ENCODE assay signal across 7 cellular contexts in genomic region chr9:97923529-97924108, GRCh38. TPM values are rescaled to one million over a fixed set of nuclear protein-coding genes. Genes with fewer than 3 reads are reported as not detected.
DNase-seq lines count a peak whose midpoint lies in the region; ATAC-seq and TF ChIP-seq lines count a peak whose summit lies in the region.

No MANE protein-coding gene starts in this region.

- H3K9me3 Mint-ChIP-seq in activated CD4-positive, alpha-beta T cell treated with anti-CD3 and anti-CD28 coated beads, Interleukin-2, amount 10 ng/mL, durations not matched to agents 7 days and 5 days, result no peaks in the 10 kb centered on the region

- no peak overlapping the region for H2BK120ac ChIP-seq in mesenchymal stem cell (ENCODE audit: low read depth, low read length)

- TF ChIP-seq CTCF in GM12872 (IDR thresholded peaks at IDR 0.05; ENCODE audit: insufficient read depth, low read depth, low read length), result peak; percentile 63; the same call in 2 of the 3 replicates

- peaks cover 59% of the 10 kb centered on the region for H3K4me1 Mint-ChIP-seq in activated CD4-positive, alpha-beta T cell treated with anti-CD3 and anti-CD28 coated beads, Interleukin-2, amount 10 ng/mL, durations not matched to agents 7 days and 5 days

- no peak overlapping the region for H2AFZ ChIP-seq in mesenchymal stem cell (ENCODE audit: low read depth, low read length)

- peak; percentile 29 for ATAC-seq in HG03521 (IDR thresholded peaks at IDR 0.05; ENCODE audit: unreplicated experiment)

- H3K9me3 ChIP-seq in duodenal mucosa (ENCODE audit: control insufficient read depth in 1 of 2, low read length in 2 of 2) (no peaks in the 10 kb centered on the region), mesenchymal stem cell (ENCODE audit: control insufficient read depth, low read length) (no peaks in the 10 kb centered on the region)

- peak overlapping the region; percentile 67 to 88 for H3K4me3 ChIP-seq in duodenal mucosa (ENCODE audit: low read depth in 1 of 2, low read length in 2 of 2)
- peak overlapping the region in 1 of 2 experiments; percentile 86 for H3K4me3 ChIP-seq in mesenchymal stem cell (ENCODE audit: insufficient read depth in 1 of 2, low read depth in 1 of 2, low read length in 2 of 2)

- H2BK15ac ChIP-seq in mesenchymal stem cell (ENCODE audit: low read depth, poor library complexity, severe bottlenecking), result no peak overlapping the region

- no peak overlapping the region for H4K91ac ChIP-seq in mesenchymal stem cell (ENCODE audit: low read length)

- CTCF ChIA-PET in activated CD4-positive, alpha-beta T cell treated with anti-CD3 and anti-CD28 coated beads, Interleukin-2, amount 10 ng/mL, durations not matched to agents 7 days and 5 days (lab: Charles Lee), result interaction anchor here (0.6 to 5.8 kb wide), 23 partner anchors 10 to 333 kb away, joined by 3 to 39 read pairs (median 4); partner anchors contain the start of genes ANP32B, NANS and TBC1D2

- no peak overlapping the region for H3K14ac ChIP-seq in mesenchymal stem cell (ENCODE audit: low read length in 2 of 2)

- peaks cover 17% of the 10 kb centered on the region for H3K36me3 Mint-ChIP-seq in activated CD4-positive, alpha-beta T cell treated with anti-CD3 and anti-CD28 coated beads, Interleukin-2, amount 10 ng/mL, durations not matched to agents 7 days and 5 days (ENCODE audit: low read depth)

- H3K36me3 ChIP-seq in duodenal mucosa (ENCODE audit: control insufficient read depth in 1 of 2, insufficient read depth in 2 of 2, low read length in 2 of 2) (no peaks in the 10 kb centered on the region), mesenchymal stem cell (ENCODE audit: control insufficient read depth in 1 of 2, insufficient read depth in 2 of 2, low read depth in 1 of 2, low read length in 2 of 2) (no peaks in the 10 kb centered on the region)

- no peak overlapping the region for H3K23ac ChIP-seq in mesenchymal stem cell (ENCODE audit: low read length in 2 of 2)

- H3K9ac ChIP-seq in duodenal mucosa (ENCODE audit: low read depth in 1 of 2, low read length in 2 of 2), result no peak overlapping the region
- peak overlapping the region; percentile 98 for H3K9ac ChIP-seq in mesenchymal stem cell (ENCODE audit: low read length)

- H3K18ac ChIP-seq in mesenchymal stem cell (ENCODE audit: low read depth in 1 of 2, low read length in 2 of 2), result no peak overlapping the region

- H3K27ac Mint-ChIP-seq in activated CD4-positive, alpha-beta T cell treated with anti-CD3 and anti-CD28 coated beads, Interleukin-2, amount 10 ng/mL, durations not matched to agents 7 days and 5 days, result peak overlapping the region; percentile 99

- POLR2A ChIA-PET in activated CD4-positive, alpha-beta T cell treated with anti-CD3 and anti-CD28 coated beads, Interleukin-2, amount 10 ng/mL, durations not matched to agents 7 days and 5 days (lab: Charles Lee), result interaction anchor here (0.5 kb wide), 1 partner anchor 14 kb away, joined by 4 read pairs; no protein-coding TSS in a partner anchor

- H3K4me3 Mint-ChIP-seq in activated CD4-positive, alpha-beta T cell treated with anti-CD3 and anti-CD28 coated beads, Interleukin-2, amount 10 ng/mL, durations not matched to agents 7 days and 5 days, result peak overlapping the region; percentile 96

- DNase-seq in NCI-H526 (lab: John Stamatoyannopoulos, UW) (peak; percentile 52 to 76), mesenchymal stem cell (peak; percentile 91)
- peak; percentile 85 for DNase-seq in activated CD4-positive, alpha-beta T cell treated with anti-CD3 and anti-CD28 coated beads, Interleukin-2, amount 10 ng/mL, durations not matched to agents 7 days and 5 days
- DNase-seq in stimulated activated CD8-positive, alpha-beta memory T cell treated with anti-CD3 and anti-CD28 coated beads, Interleukin-15, amount 100 ng/mL, for 48 hours (ENCODE audit: low read depth in 2 of 2), result peak; percentile 38 to 45

- H3K4me1 ChIP-seq in duodenal mucosa (ENCODE audit: control insufficient read depth in 1 of 2, insufficient read depth in 2 of 2, low read length in 2 of 2) (peaks cover 7 to 8% of the 10 kb centered on the region in 2 donors), mesenchymal stem cell (ENCODE audit: control insufficient read depth, insufficient read depth, low read depth, low read length) (peaks cover 3% of the 10 kb centered on the region)

- H2AK5ac ChIP-seq in mesenchymal stem cell (ENCODE audit: low read length, severe bottlenecking), result no peak overlapping the region

- H3K79me1 ChIP-seq in mesenchymal stem cell (replicated peaks; ENCODE audit: low read length, poor library complexity, severe bottlenecking), result peaks cover 2% of the 10 kb centered on the region

- no peak overlapping the region for H4K8ac ChIP-seq in mesenchymal stem cell (ENCODE audit: low read length)

- H3K27me3 ChIP-seq in duodenal mucosa (ENCODE audit: control insufficient read depth in 1 of 2, insufficient read depth in 2 of 2, low read length in 2 of 2) (peaks cover 4 to 12% of the 10 kb centered on the region in 2 donors), mesenchymal stem cell (ENCODE audit: control insufficient read depth in 1 of 2, insufficient read depth in 1 of 2, low read length in 2 of 2) (peaks cover 9 to 16% of the 10 kb centered on the region in 2 experiments)

- peak overlapping the region; percentile 76 for H3K4me2 ChIP-seq in mesenchymal stem cell (ENCODE audit: low read length, poor library complexity, severe bottlenecking)

- no peak overlapping the region for H2BK12ac ChIP-seq in mesenchymal stem cell (ENCODE audit: low read length in 2 of 2)

- H2BK5ac ChIP-seq in mesenchymal stem cell (ENCODE audit: low read depth, low read length, poor library complexity, severe bottlenecking), result no peak overlapping the region

- no peak overlapping the region for H3K4ac ChIP-seq in mesenchymal stem cell (ENCODE audit: low read depth in 1 of 2, low read length in 2 of 2)

- 0% methylated on average over 6 of the region's 8 CpGs for WGBS in mesenchymal stem cell

- H3K27ac ChIP-seq in duodenal mucosa (ENCODE audit: low read depth, low read length) (no peak overlapping the region), mesenchymal stem cell (ENCODE audit: low read length, poor library complexity, severe bottlenecking) (no peak overlapping the region)

- H3K27me3 Mint-ChIP-seq in activated CD4-positive, alpha-beta T cell treated with anti-CD3 and anti-CD28 coated beads, Interleukin-2, amount 10 ng/mL, durations not matched to agents 7 days and 5 days, result peaks cover 2% of the 10 kb centered on the region

RNA-seq across cellular contexts. Expression of gene TRMO, which starts 1.3 kb away (rescaled TPM):
- total RNA-seq in activated CD4-positive, alpha-beta T cell treated with anti-CD3 and anti-CD28 coated beads, Interleukin-2, amount 10 ng/mL, durations not matched to agents 7 days and 5 days, result 10 to 100 TPM; 26.6 to 31.8 TPM
- polyA plus RNA-seq in mesenchymal stem cell (2013, experiment 1 of 2), result 9.9 TPM
- 9.7 TPM for polyA plus RNA-seq in mesenchymal stem cell (2013, experiment 2 of 2)

RNA-seq across cellular contexts. Expression of gene HEMGN, which starts 14.4 kb away (rescaled TPM):
- total RNA-seq in activated CD4-positive, alpha-beta T cell treated with anti-CD3 and anti-CD28 coated beads, Interleukin-2, amount 10 ng/mL, durations not matched to agents 7 days and 5 days, result 1 to 10 TPM; 2.2 to 2.9 TPM
- polyA plus RNA-seq in mesenchymal stem cell (2013, experiment 1 of 2), result not detected
- not detected for polyA plus RNA-seq in mesenchymal stem cell (2013, experiment 2 of 2)

RNA-seq across cellular contexts. Expression of gene ANP32B, which starts 59.5 kb away (rescaled TPM):
- total RNA-seq in activated CD4-positive, alpha-beta T cell treated with anti-CD3 and anti-CD28 coated beads, Interleukin-2, amount 10 ng/mL, durations not matched to agents 7 days and 5 days, result 100 to 1,000 TPM; 358 to 453 TPM
- polyA plus RNA-seq in mesenchymal stem cell (2013, experiment 1 of 2), result 207 TPM
- polyA plus RNA-seq in mesenchymal stem cell (2013, experiment 2 of 2), result 208 TPM
